In genomic region chr2:142742301-142743214, GRCh38 we compare ENCODE assay signal across 11 cellular contexts.
DNase-seq lines count a peak whose midpoint lies in the region; ATAC-seq, FAIRE-seq and TF ChIP-seq lines count a peak whose summit lies in the region.
"Had no signal": no experiment of that assay in that cellular context is flagged by ENCODE, and none has a peak within 500 bp of the region (broad histone marks: within the 10 kb centered on the region; RNA-seq: fewer than 3 reads in every experiment).

No MANE protein-coding gene starts in this region.

- no TSS peak for BruUV-seq in HepG2 (replicated peaks; lab: Mats Ljungman, UMichigan)

- no peak overlapping the region for H3K27ac ChIP-seq in HepG2 (ENCODE audit: extremely low read length, insufficient read depth, low read length)
- H3K27ac ChIP-seq in heart right ventricle: no peak overlapping the region
- H3K27ac ChIP-seq: lower lobe of right lung had no signal

- no peak for TF ChIP-seq RAD21 in HepG2 (CRISPR knock-in tag; IDR thresholded peaks at IDR 0.05)

- 16% methylated on average over 5 of the region's 5 CpGs for WGBS in HepG2 (ENCODE audit: low lambda C conversion rate)
- 75 to 76% methylated on average over 5 of the region's 5 CpGs for WGBS in heart right ventricle, 2 donors

- H3K36me3 ChIP-seq in HepG2 (replicated peaks in 1 of 2; ENCODE audit: control insufficient read depth in 1 of 2, insufficient read depth in 2 of 2, low read length in 2 of 2): no peaks in the 10 kb centered on the region
- no peaks in the 10 kb centered on the region for H3K36me3 ChIP-seq in heart right ventricle
- H3K36me3 ChIP-seq: lower lobe of right lung had no signal

- DNase-seq in T1000 (lab: John Stamatoyannopoulos, UW) (peak; percentile 2), HepG2 (ENCODE audit: low spot score) (no peak), heart right ventricle (no peak), GF-D8 (lab: John Stamatoyannopoulos, UW) (no peak), NOMO-1 (lab: John Stamatoyannopoulos, UW; ENCODE audit: unreplicated experiment in 2 of 2) (no peak), Kasumi-1 (lab: John Stamatoyannopoulos, UW) (no peak)
- DNase-seq: lower lobe of right lung, NCI-H2029 treated with DMSO at 0.1 percent for 48 hours, posterior cingulate gyrus had no signal

- no peaks in the 10 kb centered on the region for H4K20me1 ChIP-seq in HepG2 (ENCODE audit: insufficient read depth, low read length)

- FAIRE-seq in HepG2 (lab: Jason Lieb, UNC): no peak

- ATAC-seq in GM18511 (IDR thresholded peaks at IDR 0.05; ENCODE audit: unreplicated experiment) (peak; percentile 18), HG02981 (IDR thresholded peaks at IDR 0.05; ENCODE audit: unreplicated experiment) (peak; percentile 5), HepG2 (no peak), heart right ventricle (no peak)
- ATAC-seq: lower lobe of right lung had no signal

- TF ChIP-seq POLR2A in HepG2 (IDR thresholded peaks at IDR 0.05; ENCODE audit: insufficient read depth in 1 of 2, low read depth in 2 of 2, low read length in 2 of 2): no peak

- H3K4me3 ChIP-seq in HepG2 (replicated peaks in 1 of 3; ENCODE audit: insufficient read depth in 1 of 3, low read depth in 2 of 3, low read length in 3 of 3) (no peak overlapping the region), heart right ventricle (no peak overlapping the region)
- H3K4me3 ChIP-seq: lower lobe of right lung had no signal

- H2AFZ ChIP-seq in HepG2 (ENCODE audit: low read length): no peak overlapping the region

- in situ Hi-C loops in HepG2 (cut with HindIII; ENCODE audit: extremely low pct_ligation_motif_present, low pct_unique_long_range_greater_than_20kb): no loop called here

- H3K79me2 ChIP-seq in HepG2 (ENCODE audit: insufficient read depth, low read length): no peaks in the 10 kb centered on the region

- no peak overlapping the region for H3K9ac ChIP-seq in HepG2 (ENCODE audit: insufficient read depth, low read depth, low read length)

- CTCF ChIA-PET in HepG2 (lab: Yijun Ruan, JAX; ENCODE audit: low intra/inter-chr PET ratio, low total read pairs): no interaction called here

- H3K27me3 ChIP-seq in HepG2 (ENCODE audit: control insufficient read depth in 1 of 2, insufficient read depth in 2 of 2, low read length in 2 of 2) (no peaks in the 10 kb centered on the region), heart right ventricle (no peaks in the 10 kb centered on the region)

- H3K4me2 ChIP-seq in HepG2 (ENCODE audit: low read depth, low read length): no peak overlapping the region

- H3K9me3 ChIP-seq in HepG2 (ENCODE audit: low read length) (no peaks in the 10 kb centered on the region), heart right ventricle (peaks cover 0 to 28% (median 0%) of the 10 kb centered on the region in 11 donors)
- H3K9me3 ChIP-seq: lower lobe of right lung had no signal

- no peaks in the 10 kb centered on the region for H3K4me1 ChIP-seq in HepG2 (ENCODE audit: insufficient read depth, low read length)
- H3K4me1 ChIP-seq in heart right ventricle: no peaks in the 10 kb centered on the region
- H3K4me1 ChIP-seq: lower lobe of right lung had no signal

- TF ChIP-seq CTCF in HepG2 (CRISPR knock-in tag; IDR thresholded peaks at IDR 0.05) (no peak), heart right ventricle (IDR thresholded peaks at IDR 0.05) (no peak)

- intact Hi-C loops in HepG2 (cut with micrococcal nuclease; ENCODE audit: unreplicated experiment) (no loop called here), heart right ventricle (cut with DNase I) (no loop called here)

- TF ChIP-seq EP300 in HepG2 (IDR thresholded peaks at IDR 0.05; ENCODE audit: low read depth in 2 of 2, low read length in 2 of 2) (no peak), HepG2 (CRISPR knock-in tag; IDR thresholded peaks at IDR 0.05; ENCODE audit: borderline replicate concordance) (no peak)

- POLR2A ChIA-PET in HepG2 (lab: Yijun Ruan, JAX): no interaction called here

TF ChIP-seq in HepG2, 621 proteins besides CTCF, POLR2A, EP300 and RAD21 (continues in another document):
- TF ChIP-seq ZNF552 (CRISPR knock-in tag; IDR thresholded peaks at IDR 0.05; ENCODE audit: borderline replicate concordance) (no peak), POLR2AphosphoS5 (IDR thresholded peaks at IDR 0.05; ENCODE audit: low read depth, low read length) (no peak), PRMT3 (CRISPR knock-in tag; IDR thresholded peaks at IDR 0.05; ENCODE audit: borderline replicate concordance, low read depth) (no peak), TEAD3 (CRISPR knock-in tag; optimal IDR thresholded peaks at IDR 0.05; ENCODE audit: borderline replicate concordance) (no peak), SPEN (CRISPR knock-in tag; IDR thresholded peaks at IDR 0.05; ENCODE audit: low read depth) (no peak), HNRNPK (IDR thresholded peaks at IDR 0.05; ENCODE audit: low read depth, low read length, poor library complexity, severe bottlenecking) (peak; percentile 35), ETV6 (CRISPR knock-in tag; conservative IDR thresholded peaks at IDR 0.05) (no peak), ZNF12 (CRISPR knock-in tag; IDR thresholded peaks at IDR 0.05) (peak; percentile 90), HINFP (CRISPR knock-in tag; IDR thresholded peaks at IDR 0.05; ENCODE audit: low read depth) (no peak), YY1 (IDR thresholded peaks at IDR 0.05; ENCODE audit: insufficient read depth, insufficient replicate concordance, low read depth, low read length) (no peak), FOSL2 (CRISPR knock-in tag; IDR thresholded peaks at IDR 0.05) (peak; percentile 14; the same call in 1 of the 2 replicates), U2AF2 (IDR thresholded peaks at IDR 0.05; ENCODE audit: low read depth, low read length) (no peak), TIGD3 (CRISPR knock-in tag; IDR thresholded peaks at IDR 0.05; ENCODE audit: borderline replicate concordance) (no peak), EEA1 (CRISPR knock-in tag; IDR thresholded peaks at IDR 0.05; ENCODE audit: borderline replicate concordance) (no peak), AKAP8 (CRISPR knock-in tag; IDR thresholded peaks at IDR 0.05) (no peak), ZBTB3 (CRISPR knock-in tag; IDR thresholded peaks at IDR 0.05; ENCODE audit: borderline replicate concordance, low read depth) (no peak)
- TF ChIP-seq, protein P1, sequence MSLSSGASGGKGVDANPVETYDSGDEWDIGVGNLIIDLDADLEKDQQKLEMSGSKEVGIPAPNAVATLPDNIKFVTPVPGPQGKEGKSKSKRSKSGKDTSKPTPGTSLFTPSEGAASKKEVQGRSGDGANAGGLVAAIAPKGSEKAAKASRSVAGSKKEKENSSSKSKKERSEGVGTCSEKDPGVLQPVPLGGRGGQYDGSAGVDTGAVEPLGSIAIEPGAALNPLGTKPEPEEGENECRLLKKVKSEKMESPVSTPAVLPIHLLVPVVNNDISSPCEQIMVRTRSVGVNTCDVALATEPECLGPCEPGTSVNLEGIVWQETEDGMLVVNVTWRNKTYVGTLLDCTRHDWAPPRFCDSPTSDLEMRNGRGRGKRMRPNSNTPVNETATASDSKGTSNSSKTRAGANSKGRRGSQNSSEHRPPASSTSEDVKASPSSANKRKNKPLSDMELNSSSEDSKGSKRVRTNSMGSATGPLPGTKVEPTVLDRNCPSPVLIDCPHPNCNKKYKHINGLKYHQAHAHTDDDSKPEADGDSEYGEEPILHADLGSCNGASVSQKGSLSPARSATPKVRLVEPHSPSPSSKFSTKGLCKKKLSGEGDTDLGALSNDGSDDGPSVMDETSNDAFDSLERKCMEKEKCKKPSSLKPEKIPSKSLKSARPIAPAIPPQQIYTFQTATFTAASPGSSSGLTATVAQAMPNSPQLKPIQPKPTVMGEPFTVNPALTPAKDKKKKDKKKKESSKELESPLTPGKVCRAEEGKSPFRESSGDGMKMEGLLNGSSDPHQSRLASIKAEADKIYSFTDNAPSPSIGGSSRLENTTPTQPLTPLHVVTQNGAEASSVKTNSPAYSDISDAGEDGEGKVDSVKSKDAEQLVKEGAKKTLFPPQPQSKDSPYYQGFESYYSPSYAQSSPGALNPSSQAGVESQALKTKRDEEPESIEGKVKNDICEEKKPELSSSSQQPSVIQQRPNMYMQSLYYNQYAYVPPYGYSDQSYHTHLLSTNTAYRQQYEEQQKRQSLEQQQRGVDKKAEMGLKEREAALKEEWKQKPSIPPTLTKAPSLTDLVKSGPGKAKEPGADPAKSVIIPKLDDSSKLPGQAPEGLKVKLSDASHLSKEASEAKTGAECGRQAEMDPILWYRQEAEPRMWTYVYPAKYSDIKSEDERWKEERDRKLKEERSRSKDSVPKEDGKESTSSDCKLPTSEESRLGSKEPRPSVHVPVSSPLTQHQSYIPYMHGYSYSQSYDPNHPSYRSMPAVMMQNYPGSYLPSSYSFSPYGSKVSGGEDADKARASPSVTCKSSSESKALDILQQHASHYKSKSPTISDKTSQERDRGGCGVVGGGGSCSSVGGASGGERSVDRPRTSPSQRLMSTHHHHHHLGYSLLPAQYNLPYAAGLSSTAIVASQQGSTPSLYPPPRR (CRISPR knock-in tag; IDR thresholded peaks at IDR 0.05; ENCODE audit: borderline replicate concordance): no peak

Comparison
In these comparisons a context has a peak if more than half of its experiments do, and no peak if none do; other contexts are left out.
1. ATAC-seq: peak in GM18511 (single experiment) and HG02981 (single experiment); none in HepG2 (single experiment) and heart right ventricle (0 of 8).